In genomic region chr11:80462211-80462610, GRCh38 we compare ENCODE assay signal across 23 cellular contexts.
DNase-seq lines count a peak whose midpoint lies in the region; ATAC-seq, FAIRE-seq and TF ChIP-seq lines count a peak whose summit lies in the region.
"Had no signal": no experiment of that assay in that cellular context is flagged by ENCODE, and none has a peak within 500 bp of the region (broad histone marks: within the 10 kb centered on the region; RNA-seq: fewer than 3 reads in every experiment).

No MANE protein-coding gene starts in this region.

- H3K9me2 ChIP-seq in PC-3 (replicated peaks; ENCODE audit: low read length): no peaks in the 10 kb centered on the region

- no peaks in the 10 kb centered on the region for H3K4me1 ChIP-seq in PC-3 (ENCODE audit: insufficient read depth, low read length)
- H3K4me1 ChIP-seq in neuronal stem cell (ENCODE audit: control insufficient read depth in 2 of 2, insufficient read depth in 1 of 2, low read depth in 1 of 2, low read length in 2 of 2): peaks cover 3 to 7% of the 10 kb centered on the region in 2 donors
- H3K4me1 ChIP-seq: pancreas, testis had no signal

- H3K14ac ChIP-seq in neuronal stem cell (ENCODE audit: low read length): no peak overlapping the region

- no peak overlapping the region for H2BK12ac ChIP-seq in neuronal stem cell (ENCODE audit: low read length)

- no peaks in the 10 kb centered on the region for H3K36me3 ChIP-seq in PC-3 (ENCODE audit: low read depth, low read length)
- no peaks in the 10 kb centered on the region for H3K36me3 ChIP-seq in neuronal stem cell (replicated peaks in 1 of 2; ENCODE audit: control insufficient read depth in 2 of 2, insufficient read depth in 2 of 2, low read length in 2 of 2)
- H3K36me3 ChIP-seq: pancreas had no signal

- DNase-seq in GM12865 (ENCODE audit: low read depth): peak; percentile 18
- DNase-seq in PC-3: peak; percentile 69
- peak; percentile 72 for DNase-seq in epithelial cell of prostate (ENCODE audit: low read depth, low spot score)
- DNase-seq in neuronal stem cell (ENCODE audit: low spot score): no peak
- DNase-seq in pons (ENCODE audit: low spot score): no peak
- no peak for DNase-seq in AG08396 (ENCODE audit: low spot score)
- no peak for DNase-seq in GM12892 (ENCODE audit: insufficient read length)
- DNase-seq: activated CD4-positive, alpha-beta T cell treated with anti-CD3 and anti-CD28 coated beads, Interleukin-2, amount 10 ng/mL, durations not matched to agents 7 days and 5 days; activated naive CD8-positive, alpha-beta T cell treated with anti-CD3 and anti-CD28 coated beads, Interleukin-2, amount 10 ng/mL, durations not matched to agents 7 days and 5 days; CD4-positive, CD25-positive, alpha-beta regulatory T cell; DMS153; erythroblast; H9; left cardiac atrium; natural killer cell; NCI-H1105; NCI-H2081 treated with DMSO at 0.1 percent for 48 hours; NCI-H526; pancreas; T-cell; testis had no signal

- no peak for TF ChIP-seq POLR2A in GM12892 (IDR thresholded peaks at IDR 0.05; ENCODE audit: low read depth, low read length)

- H3K79me1 ChIP-seq in neuronal stem cell (ENCODE audit: low read depth, low read length): no peaks in the 10 kb centered on the region

- no peak overlapping the region for H2AK5ac ChIP-seq in neuronal stem cell (ENCODE audit: low read depth, low read length)

- H3K4me2 ChIP-seq in PC-3 (ENCODE audit: low read length): no peak overlapping the region
- H3K4me2 ChIP-seq in neuronal stem cell (ENCODE audit: insufficient read depth, low read length, poor library complexity, severe bottlenecking): no peak overlapping the region

- H3F3A ChIP-seq in PC-3 (ENCODE audit: low read length, unreplicated experiment): no peaks in the 10 kb centered on the region

- no CpG with 5 or more reads among the region's 3 CpGs for WGBS in neuronal stem cell (ENCODE audit: extremely low coverage in 2 of 2, insufficient read length in 2 of 2, insufficient replicate concordance in 1 of 2), 2 donors

- no peak overlapping the region for H3K4ac ChIP-seq in neuronal stem cell (ENCODE audit: low read length)

- H3K9me3 ChIP-seq in PC-3 (ENCODE audit: low read length) (no peaks in the 10 kb centered on the region), neuronal stem cell (replicated peaks in 1 of 2; ENCODE audit: control insufficient read depth in 2 of 2, insufficient read depth in 1 of 2, low read depth in 1 of 2, low read length in 2 of 2) (peaks cover 0 to 1% of the 10 kb centered on the region in 2 donors)
- H3K9me3 ChIP-seq: pancreas, testis had no signal

- no peak overlapping the region for H2BK120ac ChIP-seq in neuronal stem cell (ENCODE audit: low read depth, low read length)

- no peak overlapping the region for H3K27ac ChIP-seq in PC-3 (ENCODE audit: low read length)
- peak overlapping the region; percentile 22 for H3K27ac ChIP-seq in epithelial cell of prostate
- H3K27ac ChIP-seq in neuronal stem cell (replicated peaks; ENCODE audit: low read length): no peak overlapping the region
- H3K27ac ChIP-seq: pancreas, testis had no signal

- no peak overlapping the region for H2BK15ac ChIP-seq in neuronal stem cell (ENCODE audit: low read length)

- peak overlapping the region; percentile 71 for H2BK5ac ChIP-seq in neuronal stem cell (ENCODE audit: low read length)

- H3K27me3 ChIP-seq in PC-3 (ENCODE audit: low read length) (no peaks in the 10 kb centered on the region), neuronal stem cell (ENCODE audit: control insufficient read depth in 3 of 3, insufficient read depth in 3 of 3, low read depth in 1 of 3, low read length in 3 of 3) (no peaks in the 10 kb centered on the region)
- H3K27me3 ChIP-seq: pancreas, testis had no signal

- ATAC-seq in PC-3 (no peak), HG03442 (IDR thresholded peaks at IDR 0.05; ENCODE audit: unreplicated experiment) (no peak)
- ATAC-seq: left cardiac atrium; natural killer cell; pancreas; stimulated activated effector memory CD8-positive, alpha-beta T cell treated with anti-CD3 and anti-CD28 coated beads, Interleukin-12 subunit alpha, Interleukin-12 subunit beta, amount 100 ng/mL, for 72 hours; T-cell had no signal

- H4K20me1 ChIP-seq in PC-3 (ENCODE audit: low read length): no peaks in the 10 kb centered on the region

- H3K9ac ChIP-seq in PC-3 (ENCODE audit: low read length): no peak overlapping the region
- H3K9ac ChIP-seq in neuronal stem cell (ENCODE audit: low read depth, low read length, poor library complexity): no peak overlapping the region

- H2AFZ ChIP-seq in PC-3 (ENCODE audit: low read length) (peak overlapping the region; percentile 39; the same call in 1 of the 2 replicates), neuronal stem cell (ENCODE audit: low read length) (no peak overlapping the region)

- H4K91ac ChIP-seq in neuronal stem cell (ENCODE audit: low read depth, low read length, poor library complexity): no peak overlapping the region

- H4K8ac ChIP-seq in neuronal stem cell (ENCODE audit: low read depth, low read length): no peak overlapping the region

- no TSS peak for BruUV-seq in PC-3 (replicated peaks; lab: Mats Ljungman, UMichigan)

- no peak for FAIRE-seq in GM12892 (lab: Jason Lieb, UNC)
- FAIRE-seq: pancreas had no signal

- intact Hi-C loops in PC-3 (cut with micrococcal nuclease): no loop called here

- no peak overlapping the region for H3K4me3 ChIP-seq in GM12865 (ENCODE audit: low read depth, low read length)
- no peak overlapping the region for H3K4me3 ChIP-seq in PC-3 (ENCODE audit: low read length)
- no peak overlapping the region for H3K4me3 ChIP-seq in neuronal stem cell (ENCODE audit: low read length in 2 of 2)
- H3K4me3 ChIP-seq: pancreas, testis had no signal

- POLR2A ChIA-PET in PC-3 (lab: Charles Lee; ENCODE audit: unreplicated experiment): no interaction called here

- H3K23ac ChIP-seq in neuronal stem cell (ENCODE audit: low read depth, low read length, poor library complexity): no peak overlapping the region

- no peak overlapping the region for H3K18ac ChIP-seq in neuronal stem cell (ENCODE audit: low read length)

- H3K79me2 ChIP-seq in PC-3 (ENCODE audit: low read length): no peaks in the 10 kb centered on the region

- no peak for TF ChIP-seq CTCF in GM12865 (IDR thresholded peaks at IDR 0.05; ENCODE audit: insufficient read depth, low read depth, low read length, missing control alignments)
- TF ChIP-seq CTCF in PC-3 (conservative IDR thresholded peaks at IDR 0.05; ENCODE audit: low read depth, low read length): no peak

- CTCF ChIA-PET in PC-3 (lab: Charles Lee): no interaction called here

Comparison
In these comparisons a context has a peak if more than half of its experiments do, and no peak if none do; other contexts are left out.
1. DNase-seq: peak in GM12865 (single experiment), PC-3 (single experiment) and epithelial cell of prostate (single experiment); none in neuronal stem cell (single experiment), pons (single experiment), AG08396 (single experiment) and GM12892 (single experiment).